Comparison of ENCODE assay signal across 1 cellular context in the genomic region with DNA sequence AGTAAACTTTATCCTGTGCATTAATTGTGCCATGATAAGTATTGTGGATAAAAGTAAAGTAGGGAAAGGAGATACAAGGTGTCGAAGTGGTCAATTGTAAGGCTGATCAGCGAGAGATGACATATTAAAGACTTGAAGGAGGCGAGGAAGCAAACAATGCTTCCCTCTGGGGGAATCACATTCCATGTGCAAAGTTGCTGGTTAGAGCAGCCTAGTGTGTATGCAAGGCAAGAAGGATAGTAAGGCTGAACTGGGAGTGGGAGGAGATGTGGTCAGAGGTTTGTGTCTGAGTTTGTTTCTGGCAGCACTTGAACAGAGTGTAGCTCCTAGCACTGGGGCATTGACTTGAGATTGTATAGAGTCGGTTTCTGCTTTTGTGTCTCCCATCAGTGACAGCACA.
TF ChIP-seq lines count a peak whose summit lies in the region.

No MANE protein-coding gene starts in this region.

TF ChIP-seq in GM23338, 12 proteins besides CTCF, POLR2A, EP300 and RAD21 (continued from another document):
- TF ChIP-seq ZNF462 (CRISPR knock-in tag; IDR thresholded peaks at IDR 0.05) (no peak), NANOG (IDR thresholded peaks at IDR 0.05; ENCODE audit: borderline replicate concordance) (no peak), JUNB (IDR thresholded peaks at IDR 0.05; ENCODE audit: unreplicated experiment) (no peak)
- TF ChIP-seq, protein P1, sequence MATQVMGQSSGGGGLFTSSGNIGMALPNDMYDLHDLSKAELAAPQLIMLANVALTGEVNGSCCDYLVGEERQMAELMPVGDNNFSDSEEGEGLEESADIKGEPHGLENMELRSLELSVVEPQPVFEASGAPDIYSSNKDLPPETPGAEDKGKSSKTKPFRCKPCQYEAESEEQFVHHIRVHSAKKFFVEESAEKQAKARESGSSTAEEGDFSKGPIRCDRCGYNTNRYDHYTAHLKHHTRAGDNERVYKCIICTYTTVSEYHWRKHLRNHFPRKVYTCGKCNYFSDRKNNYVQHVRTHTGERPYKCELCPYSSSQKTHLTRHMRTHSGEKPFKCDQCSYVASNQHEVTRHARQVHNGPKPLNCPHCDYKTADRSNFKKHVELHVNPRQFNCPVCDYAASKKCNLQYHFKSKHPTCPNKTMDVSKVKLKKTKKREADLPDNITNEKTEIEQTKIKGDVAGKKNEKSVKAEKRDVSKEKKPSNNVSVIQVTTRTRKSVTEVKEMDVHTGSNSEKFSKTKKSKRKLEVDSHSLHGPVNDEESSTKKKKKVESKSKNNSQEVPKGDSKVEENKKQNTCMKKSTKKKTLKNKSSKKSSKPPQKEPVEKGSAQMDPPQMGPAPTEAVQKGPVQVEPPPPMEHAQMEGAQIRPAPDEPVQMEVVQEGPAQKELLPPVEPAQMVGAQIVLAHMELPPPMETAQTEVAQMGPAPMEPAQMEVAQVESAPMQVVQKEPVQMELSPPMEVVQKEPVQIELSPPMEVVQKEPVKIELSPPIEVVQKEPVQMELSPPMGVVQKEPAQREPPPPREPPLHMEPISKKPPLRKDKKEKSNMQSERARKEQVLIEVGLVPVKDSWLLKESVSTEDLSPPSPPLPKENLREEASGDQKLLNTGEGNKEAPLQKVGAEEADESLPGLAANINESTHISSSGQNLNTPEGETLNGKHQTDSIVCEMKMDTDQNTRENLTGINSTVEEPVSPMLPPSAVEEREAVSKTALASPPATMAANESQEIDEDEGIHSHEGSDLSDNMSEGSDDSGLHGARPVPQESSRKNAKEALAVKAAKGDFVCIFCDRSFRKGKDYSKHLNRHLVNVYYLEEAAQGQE (IDR thresholded peaks at IDR 0.05; ENCODE audit: unreplicated experiment), result no peak
- TF ChIP-seq, protein P2, sequence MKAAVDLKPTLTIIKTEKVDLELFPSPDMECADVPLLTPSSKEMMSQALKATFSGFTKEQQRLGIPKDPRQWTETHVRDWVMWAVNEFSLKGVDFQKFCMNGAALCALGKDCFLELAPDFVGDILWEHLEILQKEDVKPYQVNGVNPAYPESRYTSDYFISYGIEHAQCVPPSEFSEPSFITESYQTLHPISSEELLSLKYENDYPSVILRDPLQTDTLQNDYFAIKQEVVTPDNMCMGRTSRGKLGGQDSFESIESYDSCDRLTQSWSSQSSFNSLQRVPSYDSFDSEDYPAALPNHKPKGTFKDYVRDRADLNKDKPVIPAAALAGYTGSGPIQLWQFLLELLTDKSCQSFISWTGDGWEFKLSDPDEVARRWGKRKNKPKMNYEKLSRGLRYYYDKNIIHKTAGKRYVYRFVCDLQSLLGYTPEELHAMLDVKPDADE (IDR thresholded peaks at IDR 0.05), result no peak
